In genomic region chr2:127401757-127402695, GRCh38 we compare ENCODE assay signal across 14 cellular contexts. TPM values are rescaled to one million over a fixed set of nuclear protein-coding genes. Genes with fewer than 3 reads are reported as not detected.
DNase-seq lines count a peak whose midpoint lies in the region; ATAC-seq, FAIRE-seq and TF ChIP-seq lines count a peak whose summit lies in the region.
"Had no signal": no experiment of that assay in that cellular context is flagged by ENCODE, and none has a peak within 500 bp of the region (broad histone marks: within the 10 kb centered on the region; RNA-seq: fewer than 3 reads in every experiment).

No MANE protein-coding gene starts in this region.

- no peak for ATAC-seq in lower lobe of right lung

- TF ChIP-seq POLR2A in endothelial cell of umbilical vein (IDR thresholded peaks at IDR 0.05; ENCODE audit: low read depth, low read length) (no peak), tibial nerve (IDR thresholded peaks at IDR 0.05) (no peak)

- H3K27me3 ChIP-seq in OCI-LY3 (ENCODE audit: low read depth, low read length) (peaks cover 14% of the 10 kb centered on the region; the same call in 1 of the 2 replicates), endothelial cell of umbilical vein (ENCODE audit: control insufficient read depth in 2 of 2, insufficient read depth in 2 of 2, low read length in 2 of 2) (no peaks in the 10 kb centered on the region), lower lobe of right lung (ENCODE audit: low read depth) (no peaks in the 10 kb centered on the region), tibial nerve (no peaks in the 10 kb centered on the region)
- H3K27me3 ChIP-seq: tibial artery had no signal

- peak; percentile 35 for DNase-seq in activated naive CD4-positive, alpha-beta T cell treated with Interleukin-2 at 50 U/mL for 16 hours
- no peak for DNase-seq in activated naive CD4-positive, alpha-beta T cell (lab: John Stamatoyannopoulos, UW)
- DNase-seq in endothelial cell of umbilical vein (ENCODE audit: low read depth, low spot score): no peak
- peak; percentile 59 for DNase-seq in stimulated activated CD8-positive, alpha-beta memory T cell treated with anti-CD3 and anti-CD28 coated beads, Interleukin-4, amount 100 ng/mL, for 48 hours
- no peak for DNase-seq in Ammon's horn (ENCODE audit: low spot score)
- no peak for DNase-seq in lower lobe of right lung
- no peak for DNase-seq in tibial nerve (ENCODE audit: low spot score in 2 of 2)
- DNase-seq: activated naive CD8-positive, alpha-beta T cell treated with anti-CD3 and anti-CD28 coated beads, Interleukin-2, amount 10 ng/mL, durations not matched to agents 7 days and 5 days; AML-193; dermis blood vessel endothelial cell; KG1; left ventricle myocardium inferior; tibial artery had no signal

- peak; percentile 38 for FAIRE-seq in endothelial cell of umbilical vein (lab: Jason Lieb, UNC)

- H3K4me1 ChIP-seq in OCI-LY3 (ENCODE audit: low read length) (peaks cover 42% of the 10 kb centered on the region), endothelial cell of umbilical vein (ENCODE audit: control insufficient read depth, extremely low read depth, insufficient read depth, low read length) (peaks cover 24% of the 10 kb centered on the region), lower lobe of right lung (peaks cover 38% of the 10 kb centered on the region), tibial nerve (peaks cover 0 to 23% (median 8%) of the 10 kb centered on the region in 4 donors)

- H3K4me2 ChIP-seq in OCI-LY3 (ENCODE audit: low read length) (peak overlapping the region; percentile 46), endothelial cell of umbilical vein (ENCODE audit: insufficient read depth, low read length) (no peak overlapping the region)

- no peak for TF ChIP-seq EP300 in tibial nerve (IDR thresholded peaks at IDR 0.05)

- no TSS peak for BruUV-seq in endothelial cell of umbilical vein (replicated peaks; lab: Mats Ljungman, UMichigan)

- H3K9me1 ChIP-seq in endothelial cell of umbilical vein (replicated peaks; ENCODE audit: control insufficient read depth, extremely low read depth, insufficient read depth, low read length): no peaks in the 10 kb centered on the region

- peak overlapping the region; percentile 7; the same call in 1 of the 2 replicates for H3K4me3 ChIP-seq in OCI-LY3 (ENCODE audit: low read length)
- no peak overlapping the region for H3K4me3 ChIP-seq in endothelial cell of umbilical vein (replicated peaks in 1 of 3; ENCODE audit: insufficient read depth in 1 of 3, low read depth in 1 of 3, low read length in 3 of 3)
- H3K4me3 ChIP-seq in lower lobe of right lung: no peak overlapping the region
- H3K4me3 ChIP-seq in tibial nerve: no peak overlapping the region
- H3K4me3 ChIP-seq: left ventricle myocardium inferior, tibial artery had no signal

- dilution Hi-C loops in endothelial cell of umbilical vein (cut with MboI; ENCODE audit: extremely low pct_ligation_motif_present, low sequenced_read_pairs): no loop called here

- intact Hi-C loops in endothelial cell of umbilical vein (cut with micrococcal nuclease) (no loop called here), lower lobe of right lung (cut with DNase I) (no loop called here)

- POLR2A ChIA-PET in endothelial cell of umbilical vein (lab: Charles Lee): no interaction called here

- no peak overlapping the region; the same call in 1 of the 2 replicates for H3K9ac ChIP-seq in OCI-LY3 (ENCODE audit: low read length)
- no peak overlapping the region for H3K9ac ChIP-seq in endothelial cell of umbilical vein (replicated peaks; ENCODE audit: extremely low read depth, insufficient read depth, low read length)

- 76 to 85% methylated on average over 9 to 11 of the region's 11 CpGs for WGBS in tibial nerve, 2 donors

- H3K9me3 ChIP-seq in OCI-LY3 (ENCODE audit: insufficient read depth, low read length) (no peaks in the 10 kb centered on the region), endothelial cell of umbilical vein (replicated peaks; ENCODE audit: control insufficient read depth, insufficient read depth, low read length) (no peaks in the 10 kb centered on the region), lower lobe of right lung (no peaks in the 10 kb centered on the region), tibial nerve (no peaks in the 10 kb centered on the region)
- H3K9me3 ChIP-seq: left ventricle myocardium inferior, tibial artery had no signal

- H4K20me1 ChIP-seq in OCI-LY3 (ENCODE audit: insufficient read depth, low read length) (no peaks in the 10 kb centered on the region), endothelial cell of umbilical vein (replicated peaks; ENCODE audit: control insufficient read depth, extremely low read depth, insufficient read depth, low read length) (no peaks in the 10 kb centered on the region)

- no peak for TF ChIP-seq CTCF in OCI-LY3 (IDR thresholded peaks at IDR 0.05; ENCODE audit: low read depth, low read length)
- TF ChIP-seq CTCF in endothelial cell of umbilical vein (IDR thresholded peaks at IDR 0.05; ENCODE audit: extremely low read depth in 1 of 2, insufficient read depth in 1 of 2, low read depth in 1 of 2, low read length in 2 of 2): no peak
- no peak for TF ChIP-seq CTCF in lower lobe of right lung (IDR thresholded peaks at IDR 0.05)
- TF ChIP-seq CTCF in tibial nerve (IDR thresholded peaks at IDR 0.05): no peak

- H3K27ac ChIP-seq in OCI-LY3 (ENCODE audit: low read length) (peak overlapping the region; percentile 32), endothelial cell of umbilical vein (ENCODE audit: insufficient read depth, low read depth, low read length) (no peak overlapping the region), lower lobe of right lung (no peak overlapping the region), tibial nerve (peak overlapping the region in 1 of 4 donors; percentile 37)
- H3K27ac ChIP-seq: left ventricle myocardium inferior, tibial artery had no signal

- H3K79me2 ChIP-seq in OCI-LY3 (ENCODE audit: low read length): no peaks in the 10 kb centered on the region
- H3K79me2 ChIP-seq in endothelial cell of umbilical vein (ENCODE audit: control insufficient read depth, insufficient read depth, low read length): no peaks in the 10 kb centered on the region

- H3K36me3 ChIP-seq in OCI-LY3 (replicated peaks; ENCODE audit: low read depth, low read length) (no peaks in the 10 kb centered on the region), endothelial cell of umbilical vein (ENCODE audit: control insufficient read depth in 2 of 2, extremely low read depth in 1 of 2, insufficient read depth in 2 of 2, low read length in 2 of 2) (no peaks in the 10 kb centered on the region), lower lobe of right lung (no peaks in the 10 kb centered on the region), tibial nerve (no peaks in the 10 kb centered on the region)
- H3K36me3 ChIP-seq: left ventricle myocardium inferior, tibial artery had no signal

- CTCF ChIA-PET in endothelial cell of umbilical vein (lab: Charles Lee): interaction anchor here (1.1 to 1.5 kb wide), 4 partner anchors 9 to 14 kb away, joined by 4 read pairs; no protein-coding TSS in a partner anchor

- no peak overlapping the region for H2AFZ ChIP-seq in OCI-LY3 (ENCODE audit: low read depth, low read length)
- H2AFZ ChIP-seq in endothelial cell of umbilical vein (ENCODE audit: low read depth, low read length): no peak overlapping the region

TF ChIP-seq in endothelial cell of umbilical vein, 7 proteins besides CTCF, POLR2A, EP300 and RAD21:
- TF ChIP-seq GATA2 (IDR thresholded peaks at IDR 0.05; ENCODE audit: insufficient read depth, insufficient read length, low read depth, low read length) (no peak), FOS (IDR thresholded peaks at IDR 0.05; ENCODE audit: borderline replicate concordance, insufficient read depth, low read length) (peak; percentile 1), EZH2 (IDR thresholded peaks at IDR 0.05; ENCODE audit: borderline replicate concordance, low read depth, low read length, severe bottlenecking) (no peak)

RNA-seq across cellular contexts. Expression of gene MAP3K2, which starts 14.3 kb away (rescaled TPM):
- total RNA-seq in endothelial cell of umbilical vein (20.5 and 25.7 TPM in 2 replicates), lower lobe of right lung (78.4 TPM), tibial nerve (10 to 100 TPM; 34.2 to 69.5 (median 61.1) TPM)
- 2.6 and 3.4 TPM in 2 replicates for polyA plus RNA-seq in endothelial cell of umbilical vein
- polyA plus RNA-seq in endothelial cell of umbilical vein (2011; cell fraction: cytosol; rRNA removed): 3.4 TPM in 2 replicates
- polyA plus RNA-seq in endothelial cell of umbilical vein (2011; cell fraction: nucleus; rRNA removed): 11.8 and 12.3 TPM in 2 replicates
- 7.5 and 7.7 TPM in 2 replicates for polyA plus RNA-seq in endothelial cell of umbilical vein (2012)
- 14.2 and 20.6 TPM in 2 replicates for polyA minus RNA-seq in endothelial cell of umbilical vein
- 39.7 TPM for polyA minus RNA-seq in endothelial cell of umbilical vein (2011; cell fraction: cytosol; rRNA and poly(A)+ RNA removed)
- polyA minus RNA-seq in endothelial cell of umbilical vein (2011; cell fraction: nucleus; rRNA and poly(A)+ RNA removed): 20.2 and 21.3 TPM in 2 replicates

RNA-seq across cellular contexts. Expression of gene PROC, which starts 16.2 kb away (rescaled TPM):
- not detected in 2 replicates for total RNA-seq in endothelial cell of umbilical vein
- polyA plus RNA-seq in endothelial cell of umbilical vein: 0.06 TPM in 1 of 2 replicates, not detected in the other
- polyA plus RNA-seq in endothelial cell of umbilical vein (2011; cell fraction: cytosol; rRNA removed): not detected in 2 replicates
- polyA plus RNA-seq in endothelial cell of umbilical vein (2011; cell fraction: nucleus; rRNA removed): 0.18 TPM in 1 of 2 replicates, not detected in the other
- polyA plus RNA-seq in endothelial cell of umbilical vein (2012): 0.13 TPM in 1 of 2 replicates, not detected in the other
- not detected in 2 replicates for polyA minus RNA-seq in endothelial cell of umbilical vein
- polyA minus RNA-seq in endothelial cell of umbilical vein (2011; cell fraction: cytosol; rRNA and poly(A)+ RNA removed): not detected
- not detected in 2 replicates for polyA minus RNA-seq in endothelial cell of umbilical vein (2011; cell fraction: nucleus; rRNA and poly(A)+ RNA removed)
- not detected for total RNA-seq in lower lobe of right lung
- total RNA-seq in tibial nerve: not detected
- total RNA-seq: activated naive CD8-positive, alpha-beta T cell treated with anti-CD3 and anti-CD28 coated beads, Interleukin-2, amount 10 ng/mL, durations not matched to agents 7 days and 5 days; left ventricle myocardium inferior had no signal

Comparison
In these comparisons a context has a peak if more than half of its experiments do, and no peak if none do; other contexts are left out.
1. DNase-seq: peak in activated naive CD4-positive, alpha-beta T cell treated with Interleukin-2 at 50 U/mL for 16 hours (single experiment) and stimulated activated CD8-positive, alpha-beta memory T cell treated with anti-CD3 and anti-CD28 coated beads, Interleukin-4, amount 100 ng/mL, for 48 hours (single experiment); none in activated naive CD4-positive, alpha-beta T cell (0 of 4), endothelial cell of umbilical vein (single experiment), Ammon's horn (single experiment), lower lobe of right lung (single experiment) and tibial nerve (0 of 2).